Comparison of ENCODE assay signal across 9 cellular contexts in the genomic region with DNA sequence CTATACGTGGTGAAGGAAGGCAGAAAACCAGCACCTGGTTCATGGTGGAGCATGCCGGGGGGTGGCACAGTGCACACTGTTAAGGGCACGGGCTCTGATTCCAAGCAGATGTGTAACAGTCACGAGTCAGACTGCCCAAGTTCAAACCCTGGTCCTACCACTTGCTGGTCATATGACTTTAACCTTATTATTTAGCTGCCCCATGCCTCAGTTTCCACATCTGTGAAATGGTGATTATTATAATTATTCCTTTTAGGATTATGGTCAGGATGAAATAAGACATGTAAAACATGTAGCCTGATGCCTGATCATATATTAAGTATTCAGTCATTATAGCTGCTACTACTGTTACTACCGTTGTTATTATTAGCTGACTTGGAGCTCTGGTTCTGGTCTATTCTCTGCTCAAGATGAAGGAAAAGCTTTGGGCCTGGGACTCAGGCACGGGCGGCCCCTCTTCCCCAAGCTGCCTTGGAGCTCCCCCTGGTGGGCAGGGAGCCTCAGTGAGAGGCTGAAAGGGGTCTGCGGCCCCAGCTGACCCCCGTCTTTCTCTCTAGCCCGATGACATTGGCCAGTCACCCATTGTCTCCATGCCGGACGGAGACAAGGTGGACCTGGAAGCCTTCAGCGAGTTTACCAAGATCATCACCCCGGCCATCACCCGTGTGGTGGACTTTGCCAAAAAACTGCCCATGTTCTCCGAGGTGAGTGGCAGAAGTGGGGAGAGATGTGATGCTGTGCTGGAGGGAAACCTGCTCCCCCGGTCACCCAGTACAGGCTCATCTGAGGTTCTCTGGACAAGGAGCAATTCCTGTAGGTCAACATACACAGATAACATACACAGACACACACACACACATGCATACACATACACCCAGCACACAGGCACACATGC. TPM values are rescaled to one million over a fixed set of nuclear protein-coding genes. Genes with fewer than 3 reads are reported as not detected.
DNase-seq lines count a peak whose midpoint lies in the region; ATAC-seq and TF ChIP-seq lines count a peak whose summit lies in the region.
"Had no signal": no experiment of that assay in that cellular context is flagged by ENCODE, and none has a peak within 500 bp of the region (broad histone marks: within the 10 kb centered on the region; RNA-seq: fewer than 3 reads in every experiment).

No MANE protein-coding gene starts in this region.

- no peaks in the 10 kb centered on the region for H3K27me3 Mint-ChIP-seq in activated CD4-positive, alpha-beta T cell treated with anti-CD3 and anti-CD28 coated beads for 36 hours
- H3K27me3 Mint-ChIP-seq in endodermal cell (ENCODE audit: insufficient read depth) = no peaks in the 10 kb centered on the region

- H3K79me2 ChIP-seq in DOHH2 (ENCODE audit: control insufficient read depth, low read length) = no peaks in the 10 kb centered on the region
- H3K79me2 ChIP-seq in neural cell (replicated peaks; ENCODE audit: insufficient read depth, low read length) = no peaks in the 10 kb centered on the region

- TF ChIP-seq EP300 in neural cell (conservative IDR thresholded peaks at IDR 0.05; ENCODE audit: poor library complexity, severe bottlenecking) = no peak

- H3K9me2 ChIP-seq in DOHH2 (replicated peaks; ENCODE audit: control insufficient read depth, low read length) (no peaks in the 10 kb centered on the region), neural cell (ENCODE audit: insufficient read depth, low read length) (no peaks in the 10 kb centered on the region)

- H3K9ac ChIP-seq in endodermal cell (ENCODE audit: extremely low read depth, low read length, poor library complexity, severe bottlenecking) (no peak overlapping the region), neural cell (ENCODE audit: low read length) (no peak overlapping the region)

- no peak overlapping the region for H2AFZ ChIP-seq in neural cell (ENCODE audit: low read depth, low read length)

- H3K4me2 ChIP-seq in DOHH2 (ENCODE audit: low read length) (no peak overlapping the region), neural cell (ENCODE audit: low read length) (no peak overlapping the region)

- H3K4me3 ChIP-seq in DOHH2 (ENCODE audit: low read length) = no peak overlapping the region
- H3K4me3 ChIP-seq in endodermal cell (ENCODE audit: low read length) = no peak overlapping the region
- H3K4me3 ChIP-seq in neural cell (ENCODE audit: low read length) = no peak overlapping the region
- H3K4me3 ChIP-seq: SJSA1 had no signal

- peaks cover 5% of the 10 kb centered on the region for H3K4me1 Mint-ChIP-seq in activated CD4-positive, alpha-beta T cell treated with anti-CD3 and anti-CD28 coated beads for 36 hours
- no peaks in the 10 kb centered on the region for H3K4me1 Mint-ChIP-seq in endodermal cell

- H3K9me3 ChIP-seq in DOHH2 (ENCODE audit: control insufficient read depth, insufficient read depth, low read length) = no peaks in the 10 kb centered on the region
- no peaks in the 10 kb centered on the region for H3K9me3 ChIP-seq in endodermal cell (ENCODE audit: control insufficient read depth, low read length)
- H3K9me3 ChIP-seq in neural cell (ENCODE audit: low read length) = no peaks in the 10 kb centered on the region
- H3K9me3 ChIP-seq: SJSA1 had no signal

- no peaks in the 10 kb centered on the region for H3K4me1 ChIP-seq in DOHH2 (ENCODE audit: control insufficient read depth, low read length)
- no peaks in the 10 kb centered on the region for H3K4me1 ChIP-seq in endodermal cell (ENCODE audit: control insufficient read depth, insufficient read depth, low read length)
- H3K4me1 ChIP-seq: SJSA1 had no signal

- no peak overlapping the region for H3K27ac ChIP-seq in DOHH2 (ENCODE audit: low read depth, low read length)
- H3K27ac ChIP-seq in endodermal cell (ENCODE audit: low read depth, low read length) = no peak overlapping the region
- H3K27ac ChIP-seq in neural cell (ENCODE audit: low read length) = no peak overlapping the region
- H3K27ac ChIP-seq: SJSA1 had no signal

- H3K4me3 Mint-ChIP-seq in activated CD4-positive, alpha-beta T cell treated with anti-CD3 and anti-CD28 coated beads for 36 hours = no peak overlapping the region
- H3K4me3 Mint-ChIP-seq in endodermal cell = no peak overlapping the region

- peaks cover 11% of the 10 kb centered on the region for H3K36me3 Mint-ChIP-seq in activated CD4-positive, alpha-beta T cell treated with anti-CD3 and anti-CD28 coated beads for 36 hours (ENCODE audit: low read depth)
- H3K36me3 Mint-ChIP-seq in endodermal cell (ENCODE audit: low read depth) = peaks cover 37% of the 10 kb centered on the region

- no peaks in the 10 kb centered on the region for H3K9me3 Mint-ChIP-seq in activated CD4-positive, alpha-beta T cell treated with anti-CD3 and anti-CD28 coated beads for 36 hours (ENCODE audit: low read depth)
- H3K9me3 Mint-ChIP-seq in endodermal cell = no peaks in the 10 kb centered on the region

- H3F3A ChIP-seq in DOHH2 (ENCODE audit: control insufficient read depth, insufficient read depth) (no peaks in the 10 kb centered on the region), neural cell (ENCODE audit: insufficient read depth, low read length, poor library complexity, severe bottlenecking) (no peaks in the 10 kb centered on the region)

- POLR2A ChIA-PET in activated CD4-positive, alpha-beta T cell treated with anti-CD3 and anti-CD28 coated beads for 36 hours (lab: Charles Lee) = interaction anchor here (0.6 to 0.7 kb wide), 3 partner anchors 17 to 229 kb away, joined by 3 read pairs; no protein-coding TSS in a partner anchor

- peak; percentile 78 for ATAC-seq in activated CD4-positive, alpha-beta T cell treated with anti-CD3 and anti-CD28 coated beads for 36 hours
- no peak for ATAC-seq in GM19397 (IDR thresholded peaks at IDR 0.05; ENCODE audit: unreplicated experiment)

- no peak overlapping the region for H3K27ac Mint-ChIP-seq in activated CD4-positive, alpha-beta T cell treated with anti-CD3 and anti-CD28 coated beads for 36 hours
- no peak overlapping the region for H3K27ac Mint-ChIP-seq in endodermal cell

- DNase-seq in Kasumi-1 (lab: John Stamatoyannopoulos, UW) (peak; percentile 33 to 39), endodermal cell (peak; percentile 95), MV-4-11 (lab: John Stamatoyannopoulos, UW) (no peak), Ammon's horn (ENCODE audit: low spot score) (no peak)
- DNase-seq in activated CD4-positive, alpha-beta T cell treated with anti-CD3 and anti-CD28 coated beads for 36 hours = peak; percentile 81

- TF ChIP-seq CTCF in DOHH2 (IDR thresholded peaks at IDR 0.05; ENCODE audit: low read depth, low read length, poor library complexity, severe bottlenecking) = peak; percentile 97
- peak; percentile 98 for TF ChIP-seq CTCF in endodermal cell (conservative IDR thresholded peaks at IDR 0.05)
- peak; percentile 68 for TF ChIP-seq CTCF in neural cell (IDR thresholded peaks at IDR 0.05; ENCODE audit: poor library complexity, severe bottlenecking)

- TF ChIP-seq RAD21 in neural cell (conservative IDR thresholded peaks at IDR 0.05) = peak; percentile 67

- H3K36me3 ChIP-seq in DOHH2 (ENCODE audit: control insufficient read depth, low read length) (no peaks in the 10 kb centered on the region), endodermal cell (ENCODE audit: control insufficient read depth, insufficient read depth, low read length) (peaks cover 14% of the 10 kb centered on the region), neural cell (ENCODE audit: insufficient read depth, low read length) (no peaks in the 10 kb centered on the region)

- CTCF ChIA-PET in activated CD4-positive, alpha-beta T cell treated with anti-CD3 and anti-CD28 coated beads for 36 hours (lab: Charles Lee) = interaction anchor here (0.6 to 2.6 kb wide), 31 partner anchors 9 to 569 kb away, joined by 3 to 31 read pairs (median 5); a partner anchor contains a TSS

- no peaks in the 10 kb centered on the region for H4K20me1 ChIP-seq in DOHH2 (ENCODE audit: control insufficient read depth, insufficient read depth, low read depth, low read length)
- no peaks in the 10 kb centered on the region for H4K20me1 ChIP-seq in neural cell (ENCODE audit: insufficient read depth)

- 72 to 78% methylated on average over 16 to 17 of the region's 17 CpGs for WGBS in endodermal cell (ENCODE audit: insufficient coverage in 1 of 2, insufficient read length in 1 of 2), 2 experiments

- H3K27me3 ChIP-seq in DOHH2 (ENCODE audit: control insufficient read depth, low read length) = no peaks in the 10 kb centered on the region
- no peaks in the 10 kb centered on the region for H3K27me3 ChIP-seq in endodermal cell (ENCODE audit: control insufficient read depth, insufficient read depth, low read length, poor library complexity, severe bottlenecking)
- no peaks in the 10 kb centered on the region for H3K27me3 ChIP-seq in neural cell (ENCODE audit: insufficient read depth, low read depth, low read length)
- H3K27me3 ChIP-seq: SJSA1 had no signal

- intact Hi-C loops in activated CD4-positive, alpha-beta T cell treated with anti-CD3 and anti-CD28 coated beads for 36 hours (cut with DNase I, micrococcal nuclease) = loop anchor here (1.0 kb wide), 1 partner anchor 73 kb away; no protein-coding TSS in a partner anchor

RNA-seq across cellular contexts. Expression of a gene that starts 14.0 kb away (rescaled TPM):
- total RNA-seq in activated CD4-positive, alpha-beta T cell treated with anti-CD3 and anti-CD28 coated beads for 36 hours = 1 to 10 TPM; 5.2 to 5.4 TPM
- total RNA-seq in endodermal cell = 1 to 10 TPM; 3.0 to 4.4 TPM
- 3.1 TPM for polyA plus RNA-seq in endodermal cell (2013, experiment 1 of 2)
- 2.3 TPM for polyA plus RNA-seq in endodermal cell (2013, experiment 2 of 2)
- polyA plus RNA-seq in neural cell = 0.73 TPM in 1 of 2 replicates, not detected in the other
- polyA minus RNA-seq in neural cell = 0.24 and 0.35 TPM in 2 replicates

RNA-seq across cellular contexts. Expression of a gene that starts 23.6 kb away (rescaled TPM):
- 10 to 100 TPM; 12.9 to 13.1 TPM for total RNA-seq in activated CD4-positive, alpha-beta T cell treated with anti-CD3 and anti-CD28 coated beads for 36 hours
- 10 to 100 TPM; 12.7 to 14.4 TPM for total RNA-seq in endodermal cell
- 16.0 TPM for polyA plus RNA-seq in endodermal cell (2013, experiment 1 of 2)
- 15.5 TPM for polyA plus RNA-seq in endodermal cell (2013, experiment 2 of 2)
- polyA plus RNA-seq in neural cell = 97.2 and 111 TPM in 2 replicates
- 66.8 and 74.3 TPM in 2 replicates for polyA minus RNA-seq in neural cell

RNA-seq across cellular contexts. Expression of a gene that starts 32.2 kb away (rescaled TPM):
- 100 to 1,000 TPM in 1 of 2 experiments, 10 to 100 TPM in 1; 97.4 to 110 TPM for total RNA-seq in activated CD4-positive, alpha-beta T cell treated with anti-CD3 and anti-CD28 coated beads for 36 hours
- total RNA-seq in endodermal cell = 100 to 1,000 TPM; 106 to 124 TPM
- 119 TPM for polyA plus RNA-seq in endodermal cell (2013, experiment 1 of 2)
- polyA plus RNA-seq in endodermal cell (2013, experiment 2 of 2) = 101 TPM
- 159 and 161 TPM in 2 replicates for polyA plus RNA-seq in neural cell
- 120 and 133 TPM in 2 replicates for polyA minus RNA-seq in neural cell

RNA-seq across cellular contexts. Expression of a gene that starts 35.4 kb away (rescaled TPM):
- 10 to 100 TPM; 81.7 to 89.6 TPM for total RNA-seq in activated CD4-positive, alpha-beta T cell treated with anti-CD3 and anti-CD28 coated beads for 36 hours
- 100 to 1,000 TPM in 1 of 2 donors, 10 to 100 TPM in 1; 95.4 to 108 TPM for total RNA-seq in endodermal cell
- 126 TPM for polyA plus RNA-seq in endodermal cell (2013, experiment 1 of 2)
- polyA plus RNA-seq in endodermal cell (2013, experiment 2 of 2) = 115 TPM
- 118 and 137 TPM in 2 replicates for polyA plus RNA-seq in neural cell
- polyA minus RNA-seq in neural cell = 103 and 105 TPM in 2 replicates

RNA-seq across cellular contexts. Expression of a gene that starts 53.9 kb away (rescaled TPM):
- 100 to 1,000 TPM in 1 of 2 experiments, 10 to 100 TPM in 1; 88.3 to 104 TPM for total RNA-seq in activated CD4-positive, alpha-beta T cell treated with anti-CD3 and anti-CD28 coated beads for 36 hours
- total RNA-seq in endodermal cell = 100 to 1,000 TPM; 113 to 116 TPM
- polyA plus RNA-seq in endodermal cell (2013, experiment 1 of 2) = 121 TPM
- polyA plus RNA-seq in endodermal cell (2013, experiment 2 of 2) = 108 TPM
- 50.6 and 52.3 TPM in 2 replicates for polyA plus RNA-seq in neural cell
- 65.0 and 70.7 TPM in 2 replicates for polyA minus RNA-seq in neural cell

Comparison
In these comparisons a context has a peak if more than half of its experiments do, and no peak if none do; other contexts are left out.
1. DNase-seq: peak in Kasumi-1 (2 of 2), activated CD4-positive, alpha-beta T cell treated with anti-CD3 and anti-CD28 coated beads for 36 hours (single experiment) and endodermal cell (single experiment); none in MV-4-11 (single experiment) and Ammon's horn (single experiment).
2. Peak in every context shown above with its lines, with median percentiles within 50 percentile points of each other: CTCF ChIP-seq.